Comparison of ENCODE assay signal across 1 cellular context in genomic region chr10:122715576-122715975, GRCh38.
TF ChIP-seq lines count a peak whose summit lies in the region.

No MANE protein-coding gene starts in this region.

TF ChIP-seq in SK-N-SH, 30 proteins besides CTCF, POLR2A, EP300 and RAD21 (continued from another document):
- TF ChIP-seq TCF12 (IDR thresholded peaks at IDR 0.05) (no peak), RCOR1 (IDR thresholded peaks at IDR 0.05; ENCODE audit: low read length) (no peak), USF1 (IDR thresholded peaks at IDR 0.05; ENCODE audit: borderline replicate concordance, low read depth) (no peak), RFX5 (IDR thresholded peaks at IDR 0.05; ENCODE audit: low read length) (no peak), MAX (IDR thresholded peaks at IDR 0.05; ENCODE audit: low read depth) (no peak), SIN3A (IDR thresholded peaks at IDR 0.05; ENCODE audit: borderline replicate concordance, low read depth, low read length) (no peak)
